In genomic region chr19:43901395-43902390, GRCh38 we compare ENCODE assay signal across 8 cellular contexts. TPM values are rescaled to one million over a fixed set of nuclear protein-coding genes. Genes with fewer than 3 reads are reported as not detected.
DNase-seq lines count a peak whose midpoint lies in the region; ATAC-seq and TF ChIP-seq lines count a peak whose summit lies in the region.

No MANE protein-coding gene starts in this region.

- no peak for TF ChIP-seq POLR2A in lower leg skin (IDR thresholded peaks at IDR 0.05)

- peaks cover 39% of the 10 kb centered on the region for H3K36me3 Mint-ChIP-seq in CD4-positive, CD25-positive, alpha-beta regulatory T cell
- H3K36me3 Mint-ChIP-seq in activated CD8-positive, alpha-beta T cell treated with anti-CD3 and anti-CD28 coated beads, Interleukin-2, amount 10 ng/mL, durations not matched to agents 7 days and 5 days (ENCODE audit: low read depth), result peaks cover 38% of the 10 kb centered on the region

- no peak overlapping the region for H3K27ac ChIP-seq in CD4-positive, CD25-positive, alpha-beta regulatory T cell (ENCODE audit: insufficient read depth, low read length, poor library complexity, severe bottlenecking)

- H3K4me3 ChIP-seq in CD4-positive, CD25-positive, alpha-beta regulatory T cell (ENCODE audit: low read depth, low read length), result peak overlapping the region; percentile 83
- peak overlapping the region; percentile 23 for H3K4me3 ChIP-seq in lower leg skin (ENCODE audit: low read depth, poor library complexity, severe bottlenecking)

- peak overlapping the region; percentile 87 to 95 (median 92) for H3K4me3 Mint-ChIP-seq in CD4-positive, CD25-positive, alpha-beta regulatory T cell
- H3K4me3 Mint-ChIP-seq in activated CD8-positive, alpha-beta T cell treated with anti-CD3 and anti-CD28 coated beads, Interleukin-2, amount 10 ng/mL, durations not matched to agents 7 days and 5 days, result peak overlapping the region; percentile 84

- WGBS in lower leg skin, 2 donors, result 18 to 22% methylated on average over 39 of the region's 39 CpGs

- intact Hi-C loops in lower leg skin (cut with DNase I; ENCODE audit: low total_unique reads), result no loop called here

- peaks cover 45 to 72% of the 10 kb centered on the region in 2 experiments for H3K9me3 ChIP-seq in CD4-positive, CD25-positive, alpha-beta regulatory T cell (ENCODE audit: control insufficient read depth in 2 of 2, low read length in 2 of 2)

- peaks cover 4 to 23% (median 16%) of the 10 kb centered on the region in 4 donors for H3K4me1 Mint-ChIP-seq in CD4-positive, CD25-positive, alpha-beta regulatory T cell
- peaks cover 18% of the 10 kb centered on the region for H3K4me1 Mint-ChIP-seq in activated CD8-positive, alpha-beta T cell treated with anti-CD3 and anti-CD28 coated beads, Interleukin-2, amount 10 ng/mL, durations not matched to agents 7 days and 5 days (ENCODE audit: low read depth)

- H3K27me3 Mint-ChIP-seq in CD4-positive, CD25-positive, alpha-beta regulatory T cell, result no peaks in the 10 kb centered on the region
- no peaks in the 10 kb centered on the region for H3K27me3 Mint-ChIP-seq in activated CD8-positive, alpha-beta T cell treated with anti-CD3 and anti-CD28 coated beads, Interleukin-2, amount 10 ng/mL, durations not matched to agents 7 days and 5 days (ENCODE audit: low read depth)

- no peaks in the 10 kb centered on the region for H3K27me3 ChIP-seq in CD4-positive, CD25-positive, alpha-beta regulatory T cell (ENCODE audit: control insufficient read depth, insufficient read depth, low read length)

- H3K27ac Mint-ChIP-seq in CD4-positive, CD25-positive, alpha-beta regulatory T cell, result peak overlapping the region in 2 of 3 donors; percentile 81 to 85
- H3K27ac Mint-ChIP-seq in activated CD8-positive, alpha-beta T cell treated with anti-CD3 and anti-CD28 coated beads, Interleukin-2, amount 10 ng/mL, durations not matched to agents 7 days and 5 days, result peak overlapping the region; percentile 87

- POLR2A ChIA-PET in activated CD8-positive, alpha-beta T cell treated with anti-CD3 and anti-CD28 coated beads, Interleukin-2, amount 10 ng/mL, durations not matched to agents 7 days and 5 days (lab: Charles Lee), result interaction anchor here (0.6 to 1.0 kb wide), 5 partner anchors 12 to 311 kb away, joined by 3 to 8 read pairs (median 4); partner anchors contain the start of gene ZNF45

- CTCF ChIA-PET in activated CD8-positive, alpha-beta T cell treated with anti-CD3 and anti-CD28 coated beads, Interleukin-2, amount 10 ng/mL, durations not matched to agents 7 days and 5 days (lab: Charles Lee), result interaction anchor here (1.4 kb wide), 1 partner anchor 193 kb away, joined by 4 read pairs; no protein-coding TSS in a partner anchor

- peaks cover 8% of the 10 kb centered on the region for H3K4me1 ChIP-seq in CD4-positive, CD25-positive, alpha-beta regulatory T cell (ENCODE audit: control insufficient read depth, insufficient read depth, low read length, poor library complexity, severe bottlenecking)

- peak; percentile 72 to 77 for ATAC-seq in CD4-positive, CD25-positive, alpha-beta regulatory T cell (ENCODE audit: low read depth in 2 of 2)
- peak; percentile 75 for ATAC-seq in GM21717 (IDR thresholded peaks at IDR 0.05; ENCODE audit: unreplicated experiment)
- ATAC-seq in activated CD8-positive, alpha-beta T cell treated with anti-CD3 and anti-CD28 coated beads, Interleukin-2, amount 10 ng/mL, durations not matched to agents 7 days and 5 days, result peak; percentile 95
- ATAC-seq in HG03175 (IDR thresholded peaks at IDR 0.05; ENCODE audit: unreplicated experiment), result no peak

- TF ChIP-seq CTCF in lower leg skin (IDR thresholded peaks at IDR 0.05), result no peak

- H3K9me3 Mint-ChIP-seq in CD4-positive, CD25-positive, alpha-beta regulatory T cell, result peaks cover 8 to 71% (median 31%) of the 10 kb centered on the region in 7 donors
- peaks cover 61% of the 10 kb centered on the region for H3K9me3 Mint-ChIP-seq in activated CD8-positive, alpha-beta T cell treated with anti-CD3 and anti-CD28 coated beads, Interleukin-2, amount 10 ng/mL, durations not matched to agents 7 days and 5 days (ENCODE audit: insufficient read depth)

- no peaks in the 10 kb centered on the region for H3K36me3 ChIP-seq in CD4-positive, CD25-positive, alpha-beta regulatory T cell (ENCODE audit: control insufficient read depth, insufficient read depth, low read length)

- DNase-seq in CD4-positive, CD25-positive, alpha-beta regulatory T cell, result peak; percentile 53 to 69 (median 53)
- DNase-seq in NCI-H2171 (lab: John Stamatoyannopoulos, UW), result peak; percentile 41
- DNase-seq in activated CD8-positive, alpha-beta T cell treated with anti-CD3 and anti-CD28 coated beads, Interleukin-2, amount 10 ng/mL, durations not matched to agents 7 days and 5 days, result peak; percentile 78
- peak; percentile 34 for DNase-seq in effector CD8-positive, alpha-beta T cell (lab: John Stamatoyannopoulos, UW)
- DNase-seq in lower leg skin (ENCODE audit: low spot score in 2 of 2), result peak; percentile 64 to 92
- peak; percentile 41 to 58 for DNase-seq in stimulated activated CD4-positive, alpha-beta T cell treated with anti-CD3 and anti-CD28 coated beads, Interleukin-2, amount 100 ng/mL, for 48 hours

RNA-seq across cellular contexts. Expression of gene ZNF404, which starts 17.9 kb away (rescaled TPM):
- 3.2 TPM for total RNA-seq in CD4-positive, CD25-positive, alpha-beta regulatory T cell
- 1 to 10 TPM in 3 of 4 donors, under 1 TPM in 1; 0.63 to 3.5 (median 2.3) TPM for polyA plus RNA-seq in CD4-positive, CD25-positive, alpha-beta regulatory T cell
- total RNA-seq in activated CD8-positive, alpha-beta T cell treated with anti-CD3 and anti-CD28 coated beads, Interleukin-2, amount 10 ng/mL, durations not matched to agents 7 days and 5 days, result 1 to 10 TPM; 1.6 to 2.6 TPM
- total RNA-seq in lower leg skin, result 1 to 10 TPM in 3 of 4 donors, under 1 TPM in 1; 0.71 to 4.5 (median 2.5) TPM

RNA-seq across cellular contexts. Expression of gene ZNF45, which starts 33.4 kb away (rescaled TPM):
- 14.8 TPM for total RNA-seq in CD4-positive, CD25-positive, alpha-beta regulatory T cell
- polyA plus RNA-seq in CD4-positive, CD25-positive, alpha-beta regulatory T cell, result 10 to 100 TPM; 13.0 to 17.5 (median 15.2) TPM
- total RNA-seq in activated CD8-positive, alpha-beta T cell treated with anti-CD3 and anti-CD28 coated beads, Interleukin-2, amount 10 ng/mL, durations not matched to agents 7 days and 5 days, result 10 to 100 TPM; 14.0 to 16.5 TPM
- total RNA-seq in lower leg skin, result 10 to 100 TPM in 3 of 4 donors, 1 to 10 TPM in 1; 7.8 to 13.1 (median 11.2) TPM

RNA-seq across cellular contexts. Expression of gene ZNF221, which starts 49.3 kb away (rescaled TPM):
- total RNA-seq in CD4-positive, CD25-positive, alpha-beta regulatory T cell, result 0.67 TPM
- under 1 TPM in 3 of 4 donors, not detected in 1; 0.56 to 0.96 (median 0.90) TPM for polyA plus RNA-seq in CD4-positive, CD25-positive, alpha-beta regulatory T cell
- 1 to 10 TPM; 1.9 TPM for total RNA-seq in activated CD8-positive, alpha-beta T cell treated with anti-CD3 and anti-CD28 coated beads, Interleukin-2, amount 10 ng/mL, durations not matched to agents 7 days and 5 days
- 1 to 10 TPM; 2.5 to 4.3 (median 3.6) TPM for total RNA-seq in lower leg skin
